In genomic region chr7:90551036-90551435, GRCh38 we compare ENCODE assay signal across 2 cellular contexts.
TF ChIP-seq lines count a peak whose summit lies in the region.

No MANE protein-coding gene starts in this region.

TF ChIP-seq in IMR-90, 13 proteins besides CTCF, POLR2A, EP300 and RAD21:
- no peak for TF ChIP-seq CHD1 (IDR thresholded peaks at IDR 0.05; ENCODE audit: low read depth, low read length)
- TF ChIP-seq MXI1 (IDR thresholded peaks at IDR 0.05; ENCODE audit: borderline replicate concordance, low read depth, low read length) = no peak
- no peak for TF ChIP-seq RFX5 (IDR thresholded peaks at IDR 0.05; ENCODE audit: low read depth, low read length)
- no peak for TF ChIP-seq CEBPB (IDR thresholded peaks at IDR 0.05; ENCODE audit: low read depth, low read length)
- no peak for TF ChIP-seq BHLHE40 (IDR thresholded peaks at IDR 0.05; ENCODE audit: low read depth, low read length)
- no peak for TF ChIP-seq MAFK (IDR thresholded peaks at IDR 0.05; ENCODE audit: low read depth, low read length)
- TF ChIP-seq RCOR1 (IDR thresholded peaks at IDR 0.05; ENCODE audit: insufficient replicate concordance, low read length) = no peak
- no peak for TF ChIP-seq SMC3 (IDR thresholded peaks at IDR 0.05; ENCODE audit: low read depth, low read length)
- no peak for TF ChIP-seq NFE2L2 (IDR thresholded peaks at IDR 0.05; ENCODE audit: low read depth, low read length)
- no peak for TF ChIP-seq ELK1 (IDR thresholded peaks at IDR 0.05; ENCODE audit: borderline replicate concordance, low read depth, low read length)
- TF ChIP-seq MAZ (IDR thresholded peaks at IDR 0.05; ENCODE audit: borderline replicate concordance, low read depth, low read length) = no peak
- no peak for TF ChIP-seq FOS (IDR thresholded peaks at IDR 0.05; ENCODE audit: low read depth, low read length)
- TF ChIP-seq, protein P1, sequence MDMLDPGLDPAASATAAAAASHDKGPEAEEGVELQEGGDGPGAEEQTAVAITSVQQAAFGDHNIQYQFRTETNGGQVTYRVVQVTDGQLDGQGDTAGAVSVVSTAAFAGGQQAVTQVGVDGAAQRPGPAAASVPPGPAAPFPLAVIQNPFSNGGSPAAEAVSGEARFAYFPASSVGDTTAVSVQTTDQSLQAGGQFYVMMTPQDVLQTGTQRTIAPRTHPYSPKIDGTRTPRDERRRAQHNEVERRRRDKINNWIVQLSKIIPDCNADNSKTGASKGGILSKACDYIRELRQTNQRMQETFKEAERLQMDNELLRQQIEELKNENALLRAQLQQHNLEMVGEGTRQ (IDR thresholded peaks at IDR 0.05; ENCODE audit: low read depth, low read length) = no peak

TF ChIP-seq in H1, 55 proteins besides CTCF, POLR2A, EP300 and RAD21:
- no peak for TF ChIP-seq SIN3A (conservative IDR thresholded peaks at IDR 0.05 in 1 of 2, IDR thresholded peaks at IDR 0.05 in 1 of 2; ENCODE audit: low read depth in 1 of 2, low read length in 2 of 2)
- TF ChIP-seq CBX5 (IDR thresholded peaks at IDR 0.05; ENCODE audit: low read depth, low read length) = no peak
- TF ChIP-seq NANOG (IDR thresholded peaks at IDR 0.05; ENCODE audit: insufficient read depth, low read depth, low read length, poor library complexity, severe bottlenecking) = no peak
- no peak for TF ChIP-seq TCF12 (IDR thresholded peaks at IDR 0.05; ENCODE audit: low read depth, low read length)
- no peak for TF ChIP-seq SAP30 (IDR thresholded peaks at IDR 0.05; ENCODE audit: insufficient read depth, insufficient replicate concordance, low read length)
- no peak for TF ChIP-seq RXRA (IDR thresholded peaks at IDR 0.05; ENCODE audit: insufficient read depth, low read depth, low read length)
- TF ChIP-seq KDM4A (IDR thresholded peaks at IDR 0.05; ENCODE audit: low read depth, low read length, severe bottlenecking) = no peak
- TF ChIP-seq FOSL1 (IDR thresholded peaks at IDR 0.05; ENCODE audit: insufficient read depth, low read depth, low read length) = no peak
- TF ChIP-seq YY1 (IDR thresholded peaks at IDR 0.05; ENCODE audit: low read depth, low read length) = no peak
- no peak for TF ChIP-seq KDM1A (IDR thresholded peaks at IDR 0.05; ENCODE audit: borderline replicate concordance, low read length)
TF ChIP-seq in H1: peak in this region for 0.
